23 cellular contexts compared by ENCODE assay signal in genomic region chr20:46642265-46642942, GRCh38. TPM values are rescaled to one million over a fixed set of nuclear protein-coding genes. Genes with fewer than 3 reads are reported as not detected.
A peak's percentile ranks its signal among the peaks of the same experiment; 100 is the strongest.
DNase-seq lines count a peak whose midpoint lies in the region; ATAC-seq, FAIRE-seq and TF ChIP-seq lines count a peak whose summit lies in the region.
"Had no signal": no experiment of that assay in that cellular context is flagged by ENCODE, and none has a peak within 500 bp of the region (broad histone marks: within the 10 kb centered on the region; RNA-seq: fewer than 3 reads in every experiment).

No MANE protein-coding gene starts in this region.

- TF ChIP-seq CTCF in WERI-Rb-1 (IDR thresholded peaks at IDR 0.05; ENCODE audit: low read depth, low read length): no peak

- no peak for ATAC-seq in activated CD8-positive, alpha-beta memory T cell treated with anti-CD3 and anti-CD28 coated beads, Interleukin-2, amount 10 ng/mL, durations not matched to agents 7 days and 5 days
- peak; percentile 62 for ATAC-seq in left lobe of liver
- ATAC-seq: CD8-positive, alpha-beta T cell had no signal

- H3K4me3 ChIP-seq in WERI-Rb-1 (ENCODE audit: low read depth, low read length): no peak overlapping the region
- H3K4me3 ChIP-seq: BLaER1, SJSA1 had no signal

- no peak overlapping the region for H3K4me3 Mint-ChIP-seq in activated CD8-positive, alpha-beta memory T cell treated with anti-CD3 and anti-CD28 coated beads, Interleukin-2, amount 10 ng/mL, durations not matched to agents 7 days and 5 days
- H3K4me3 Mint-ChIP-seq: CD8-positive, alpha-beta T cell; IgD-negative memory B cell had no signal

- TF ChIP-seq POLR2A in GM12892 (IDR thresholded peaks at IDR 0.05; ENCODE audit: low read depth, low read length): no peak

- peak; percentile 13 for DNase-seq in activated CD8-positive, alpha-beta memory T cell treated with anti-CD3 and anti-CD28 coated beads for 24 hours
- DNase-seq in activated CD8-positive, alpha-beta memory T cell treated with anti-CD3 and anti-CD28 coated beads, Interleukin-2, amount 10 ng/mL, durations not matched to agents 7 days and 5 days: no peak
- DNase-seq in WERI-Rb-1 (peak; percentile 87), left lobe of liver (ENCODE audit: low spot score) (peak; percentile 62), urothelium cell line (ENCODE audit: low spot score) (no peak), NCI-H2171 (lab: John Stamatoyannopoulos, UW) (no peak), frontal cortex (ENCODE audit: low spot score in 2 of 2) (no peak), GM12892 (ENCODE audit: insufficient read length) (no peak)
- DNase-seq: CD8-positive, alpha-beta T cell; NCI-H1105; NCI-H1694; NCI-H2107; NCI-H226; NCI-H526 treated with DMSO at 0.1 percent for 48 hours had no signal

- no peaks in the 10 kb centered on the region for H3K36me3 ChIP-seq in WERI-Rb-1
- H3K36me3 ChIP-seq: BLaER1, SJSA1 had no signal

- no peaks in the 10 kb centered on the region for H3K27me3 ChIP-seq in WERI-Rb-1 (ENCODE audit: insufficient read depth, low read depth, severe bottlenecking)
- H3K27me3 ChIP-seq: BLaER1, SJSA1 had no signal

- H3K9me3 ChIP-seq in WERI-Rb-1 (ENCODE audit: severe bottlenecking): no peaks in the 10 kb centered on the region
- H3K9me3 ChIP-seq: BLaER1, SJSA1 had no signal

- H3K36me3 Mint-ChIP-seq in activated CD8-positive, alpha-beta memory T cell treated with anti-CD3 and anti-CD28 coated beads, Interleukin-2, amount 10 ng/mL, durations not matched to agents 7 days and 5 days: no peaks in the 10 kb centered on the region
- H3K36me3 Mint-ChIP-seq: CD8-positive, alpha-beta T cell had no signal

- CTCF ChIA-PET in activated CD8-positive, alpha-beta memory T cell treated with anti-CD3 and anti-CD28 coated beads, Interleukin-2, amount 10 ng/mL, durations not matched to agents 7 days and 5 days (lab: Charles Lee): no interaction called here

- H3K27me3 Mint-ChIP-seq in activated CD8-positive, alpha-beta memory T cell treated with anti-CD3 and anti-CD28 coated beads, Interleukin-2, amount 10 ng/mL, durations not matched to agents 7 days and 5 days: peaks cover 51% of the 10 kb centered on the region

- FAIRE-seq in urothelium cell line (lab: Jason Lieb, UNC): peak; percentile 30
- no peak for FAIRE-seq in frontal cortex (lab: Jason Lieb, UNC)
- no peak for FAIRE-seq in GM12892 (lab: Jason Lieb, UNC)
- FAIRE-seq: D721Med, GM19239 had no signal

- no peaks in the 10 kb centered on the region for H3K9me3 Mint-ChIP-seq in activated CD8-positive, alpha-beta memory T cell treated with anti-CD3 and anti-CD28 coated beads, Interleukin-2, amount 10 ng/mL, durations not matched to agents 7 days and 5 days (ENCODE audit: low read depth)
- H3K9me3 Mint-ChIP-seq: CD8-positive, alpha-beta T cell had no signal

- H3K27ac ChIP-seq in WERI-Rb-1: peak overlapping the region; percentile 58
- H3K27ac ChIP-seq: BLaER1, RWPE1, SJSA1 had no signal

- H3K4me1 Mint-ChIP-seq in activated CD8-positive, alpha-beta memory T cell treated with anti-CD3 and anti-CD28 coated beads, Interleukin-2, amount 10 ng/mL, durations not matched to agents 7 days and 5 days: no peaks in the 10 kb centered on the region
- H3K4me1 Mint-ChIP-seq: IgD-negative memory B cell had no signal

- H3K27ac Mint-ChIP-seq in activated CD8-positive, alpha-beta memory T cell treated with anti-CD3 and anti-CD28 coated beads, Interleukin-2, amount 10 ng/mL, durations not matched to agents 7 days and 5 days: no peak overlapping the region
- H3K27ac Mint-ChIP-seq: CD8-positive, alpha-beta T cell; IgD-negative memory B cell had no signal

RNA-seq across cellular contexts. Expression of gene SLC13A3, which starts 8.9 kb away (rescaled TPM):
- under 1 TPM in 1 of 2 experiments, not detected in 1; 0.19 TPM for total RNA-seq in activated CD8-positive, alpha-beta memory T cell treated with anti-CD3 and anti-CD28 coated beads, Interleukin-2, amount 10 ng/mL, durations not matched to agents 7 days and 5 days
- total RNA-seq in left lobe of liver (7.1 TPM), frontal cortex (10.2 TPM)
- polyA plus RNA-seq in GM12892 (2012; ENCODE audit: missing spikeins): 0.15 TPM
- total RNA-seq: A172, H4, HT-29, SJSA1 had no signal
- polyA plus RNA-seq: IgD-negative memory B cell had no signal

RNA-seq across cellular contexts. Expression of gene TP53RK, which starts 46.8 kb away (rescaled TPM):
- total RNA-seq in activated CD8-positive, alpha-beta memory T cell treated with anti-CD3 and anti-CD28 coated beads, Interleukin-2, amount 10 ng/mL, durations not matched to agents 7 days and 5 days: 10 to 100 TPM; 14.8 to 20.9 TPM
- total RNA-seq in left lobe of liver (3.2 TPM), frontal cortex (51.0 TPM)
- 13.5 TPM for polyA plus RNA-seq in GM12892 (2012; ENCODE audit: missing spikeins)

Comparison
In these comparisons a context has a peak if more than half of its experiments do, and no peak if none do; other contexts are left out.
1. DNase-seq: peak in activated CD8-positive, alpha-beta memory T cell treated with anti-CD3 and anti-CD28 coated beads for 24 hours (single experiment), WERI-Rb-1 (single experiment) and left lobe of liver (single experiment); none in activated CD8-positive, alpha-beta memory T cell treated with anti-CD3 and anti-CD28 coated beads, Interleukin-2, amount 10 ng/mL, durations not matched to agents 7 days and 5 days (single experiment), urothelium cell line (single experiment), NCI-H2171 (single experiment), frontal cortex (0 of 2) and GM12892 (single experiment).